18 cellular contexts compared by ENCODE assay signal in genomic region chr3:193620055-193620454, GRCh38. TPM values are rescaled to one million over a fixed set of nuclear protein-coding genes. Genes with fewer than 3 reads are reported as not detected.
DNase-seq lines count a peak whose midpoint lies in the region; ATAC-seq and TF ChIP-seq lines count a peak whose summit lies in the region.
"Had no signal": no experiment of that assay in that cellular context is flagged by ENCODE, and none has a peak within 500 bp of the region (broad histone marks: within the 10 kb centered on the region; RNA-seq: fewer than 3 reads in every experiment).

No MANE protein-coding gene starts in this region.

- peaks cover 18% of the 10 kb centered on the region for H3K36me3 ChIP-seq in Panc1 (ENCODE audit: control insufficient read depth, insufficient read depth, low read length)

- H3K36me3 Mint-ChIP-seq in natural killer cell treated with Interleukin-12 subunit alpha and Interleukin-12 subunit beta and Interleukin-15 and Interleukin-18, amount 100 ng/mL, for 72 hours: peaks cover 21% of the 10 kb centered on the region
- peaks cover 9% of the 10 kb centered on the region for H3K36me3 Mint-ChIP-seq in natural killer cell
- peaks cover 74% of the 10 kb centered on the region for H3K36me3 Mint-ChIP-seq in CD4-positive, alpha-beta T cell (ENCODE audit: low read depth)

- ATAC-seq in natural killer cell treated with Interleukin-12 subunit alpha and Interleukin-12 subunit beta and Interleukin-15 and Interleukin-18, amount 100 ng/mL, for 72 hours: peak in 1 of 2 donors; percentile 66
- ATAC-seq in natural killer cell: no peak
- peak; percentile 56 for ATAC-seq in HG02642 (IDR thresholded peaks at IDR 0.05; ENCODE audit: poor library complexity, unreplicated experiment)
- no peak for ATAC-seq in Panc1
- no peak for ATAC-seq in CD4-positive, alpha-beta T cell (ENCODE audit: poor library complexity)
- ATAC-seq: esophagus mucosa, heart left ventricle, pancreas had no signal

- TF ChIP-seq CTCF in natural killer cell (IDR thresholded peaks at IDR 0.05): no peak
- TF ChIP-seq CTCF in Panc1 (IDR thresholded peaks at IDR 0.05): no peak
- no peak for TF ChIP-seq CTCF in CD4-positive, alpha-beta T cell (IDR thresholded peaks at IDR 0.05)

- BruUV-seq in Panc1 (replicated peaks; lab: Mats Ljungman, UMichigan): TSS peak; percentile 8

- H3K4me1 ChIP-seq in Panc1 (ENCODE audit: control insufficient read depth, insufficient read depth, low read length): no peaks in the 10 kb centered on the region
- H3K4me1 ChIP-seq: pancreas had no signal

- in situ Hi-C loops in Panc1 (cut with HindIII; ENCODE audit: low pct_unique_long_range_greater_than_20kb, low sequenced_read_pairs): no loop called here

- H3K27me3 ChIP-seq in Panc1 (ENCODE audit: control insufficient read depth, insufficient read depth, low read length): no peaks in the 10 kb centered on the region
- H3K27me3 ChIP-seq in CD4-positive, alpha-beta T cell (ENCODE audit: control insufficient read depth, insufficient read depth, low read length): no peaks in the 10 kb centered on the region
- H3K27me3 ChIP-seq: brain microvascular endothelial cell, heart left ventricle, pancreas had no signal

- intact Hi-C loops in natural killer cell (cut with micrococcal nuclease) (no loop called here), Panc1 (cut with micrococcal nuclease; ENCODE audit: unreplicated experiment) (no loop called here)
- intact Hi-C loops in CD4-positive, alpha-beta T cell (cut with DNase I, micrococcal nuclease): no loop called here

- no peaks in the 10 kb centered on the region for H3K9me3 ChIP-seq in Panc1 (ENCODE audit: control insufficient read depth, insufficient read depth, low read depth, low read length)
- H3K9me3 ChIP-seq in CD4-positive, alpha-beta T cell (ENCODE audit: control insufficient read depth, low read length): no peaks in the 10 kb centered on the region
- H3K9me3 ChIP-seq: heart left ventricle, pancreas had no signal

- H3K27ac Mint-ChIP-seq in natural killer cell treated with Interleukin-12 subunit alpha and Interleukin-12 subunit beta and Interleukin-15 and Interleukin-18, amount 100 ng/mL, for 72 hours: peak overlapping the region in 1 of 2 donors; percentile 66
- peak overlapping the region in 1 of 2 donors; percentile 11 for H3K27ac Mint-ChIP-seq in natural killer cell
- no peak overlapping the region for H3K27ac Mint-ChIP-seq in CD4-positive, alpha-beta T cell

- peaks cover 10 to 26% of the 10 kb centered on the region in 2 donors for H3K4me1 Mint-ChIP-seq in natural killer cell treated with Interleukin-12 subunit alpha and Interleukin-12 subunit beta and Interleukin-15 and Interleukin-18, amount 100 ng/mL, for 72 hours (ENCODE audit: low read depth in 2 of 2)
- H3K4me1 Mint-ChIP-seq in natural killer cell: peaks cover 1 to 8% of the 10 kb centered on the region in 2 donors
- peaks cover 2% of the 10 kb centered on the region for H3K4me1 Mint-ChIP-seq in CD4-positive, alpha-beta T cell (ENCODE audit: low read depth)

- H3K27me3 Mint-ChIP-seq in natural killer cell treated with Interleukin-12 subunit alpha and Interleukin-12 subunit beta and Interleukin-15 and Interleukin-18, amount 100 ng/mL, for 72 hours: no peaks in the 10 kb centered on the region
- H3K27me3 Mint-ChIP-seq in natural killer cell (ENCODE audit: low read depth in 2 of 2): no peaks in the 10 kb centered on the region
- no peaks in the 10 kb centered on the region for H3K27me3 Mint-ChIP-seq in CD4-positive, alpha-beta T cell

- no peak for DNase-seq in natural killer cell treated with Interleukin-12 subunit alpha and Interleukin-12 subunit beta and Interleukin-15 and Interleukin-18, amount 100 ng/mL, for 72 hours (ENCODE audit: low spot score)
- DNase-seq in natural killer cell (no peak), Panc1 (ENCODE audit: low read depth, low spot score) (no peak), kidney tubule cell (ENCODE audit: low spot score) (no peak), DMS153 treated with DMSO at 0.1 percent for 48 hours (lab: John Stamatoyannopoulos, UW; ENCODE audit: unreplicated experiment) (no peak), HCEC 1CT (no peak)
- no peak for DNase-seq in CD4-positive, alpha-beta T cell
- DNase-seq: activated CD4-positive, alpha-beta T cell treated with anti-CD3 and anti-CD28 coated beads, Interleukin-2, amount 50 U/mL, for 1 hour; activated gamma-delta T cell treated with Interleukin-2 at 50 U/mL for 16 hours; heart left ventricle; kidney; pancreas; SHP77 treated with DMSO at 0.1 percent for 48 hours; T1000 had no signal

- H3K4me3 Mint-ChIP-seq in natural killer cell treated with Interleukin-12 subunit alpha and Interleukin-12 subunit beta and Interleukin-15 and Interleukin-18, amount 100 ng/mL, for 72 hours: peak overlapping the region; percentile 18
- H3K4me3 Mint-ChIP-seq in natural killer cell: no peak overlapping the region
- H3K4me3 Mint-ChIP-seq in CD4-positive, alpha-beta T cell: no peak overlapping the region

- POLR2A ChIA-PET in Panc1 (lab: Charles Lee): no interaction called here
- POLR2A ChIA-PET in CD4-positive, alpha-beta T cell (lab: Charles Lee): no interaction called here

- CTCF ChIA-PET in Panc1 (lab: Charles Lee): no interaction called here
- CTCF ChIA-PET in CD4-positive, alpha-beta T cell (lab: Charles Lee): no interaction called here

- H3K9me3 Mint-ChIP-seq in natural killer cell treated with Interleukin-12 subunit alpha and Interleukin-12 subunit beta and Interleukin-15 and Interleukin-18, amount 100 ng/mL, for 72 hours: no peaks in the 10 kb centered on the region
- H3K9me3 Mint-ChIP-seq in natural killer cell: no peaks in the 10 kb centered on the region
- H3K9me3 Mint-ChIP-seq in CD4-positive, alpha-beta T cell: no peaks in the 10 kb centered on the region

- no peak overlapping the region for H3K27ac ChIP-seq in Panc1 (ENCODE audit: low read length)
- no peak overlapping the region for H3K27ac ChIP-seq in CD4-positive, alpha-beta T cell (ENCODE audit: low read depth, low read length)
- H3K27ac ChIP-seq: brain microvascular endothelial cell, GM23248, heart left ventricle, pancreas had no signal

- H3K4me3 ChIP-seq in Panc1 (ENCODE audit: low read depth in 2 of 2, low read length in 2 of 2): no peak overlapping the region
- H3K4me3 ChIP-seq: GM23248, heart left ventricle, pancreas had no signal

RNA-seq across cellular contexts. Expression of gene OPA1, which starts 27.0 kb away (rescaled TPM):
- total RNA-seq in natural killer cell treated with Interleukin-12 subunit alpha and Interleukin-12 subunit beta and Interleukin-15 and Interleukin-18, amount 100 ng/mL, for 72 hours: 10 to 100 TPM; 62.3 to 84.6 TPM
- 10 to 100 TPM; 52.6 to 72.0 (median 57.5) TPM for total RNA-seq in natural killer cell
- 109 TPM for total RNA-seq in Panc1 (2021; ENCODE audit: unreplicated experiment)
- polyA plus RNA-seq in Panc1 (2012; ENCODE audit: insufficient read length): 42.1 TPM
- 10 to 100 TPM; 56.1 to 57.6 TPM for total RNA-seq in CD4-positive, alpha-beta T cell
